Comparison of ENCODE assay signal across 8 cellular contexts in the genomic region with DNA sequence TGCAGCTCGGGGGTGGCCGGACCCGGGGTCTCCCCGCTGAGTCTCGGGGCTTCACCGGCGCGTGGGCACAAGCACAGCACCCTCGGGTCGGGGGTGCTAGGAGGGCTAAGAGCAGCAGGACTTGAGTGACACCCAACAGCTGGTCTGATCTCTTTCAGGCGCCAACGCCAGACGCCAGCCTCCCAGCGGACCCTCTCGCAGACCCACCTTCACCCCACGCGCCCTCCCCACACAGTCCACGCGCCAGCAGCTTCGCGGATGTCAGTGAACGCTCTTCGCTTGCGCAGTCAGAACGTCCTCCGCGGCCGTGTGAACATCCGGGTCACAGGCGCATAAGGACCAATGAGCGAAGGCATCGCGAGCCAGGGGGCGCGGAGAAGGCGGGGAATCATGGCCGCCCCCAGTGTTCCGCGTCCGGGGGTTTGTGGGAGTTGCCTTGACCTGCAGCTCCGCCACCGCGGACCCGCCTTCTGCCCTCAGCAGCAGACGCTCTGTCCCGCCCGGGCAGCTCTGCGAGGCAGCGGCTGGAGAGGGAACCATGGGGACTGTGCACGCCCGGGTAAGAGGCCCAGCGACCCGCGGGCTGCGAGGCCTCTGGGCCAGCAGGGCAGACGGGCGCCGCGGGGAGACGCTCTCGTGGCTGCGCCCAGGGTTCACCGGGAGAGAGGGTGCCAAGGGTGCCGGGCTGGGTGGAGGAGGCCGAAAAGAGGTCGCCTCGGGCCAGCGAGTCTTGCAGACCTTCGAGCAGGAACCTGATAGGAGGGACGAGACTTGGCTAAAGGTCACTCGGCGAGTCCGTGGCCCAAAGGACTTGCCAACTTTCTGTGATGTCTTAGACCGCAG. TPM values are rescaled to one million over a fixed set of nuclear protein-coding genes. Genes with fewer than 3 reads are reported as not detected.
DNase-seq lines count a peak whose midpoint lies in the region; TF ChIP-seq lines count a peak whose summit lies in the region.

SAMM50 (plus strand) TSS at position 403 of the 843 bp plus-strand sequence; CDS start at position 539, 136 bp downstream.

- H3K27me3 ChIP-seq in stomach smooth muscle (ENCODE audit: control insufficient read depth in 1 of 2, insufficient read depth in 2 of 2, low read length in 2 of 2) = no peaks in the 10 kb centered on the region

- H3K4me3 ChIP-seq in fibroblast of villous mesenchyme (ENCODE audit: low read depth, low read length) = peak within 1 kb of the TSS; percentile 94
- peak within 1 kb of the TSS; percentile 97 for H3K4me3 ChIP-seq in stomach smooth muscle (ENCODE audit: low read length in 2 of 2)

- peak within 1 kb of the TSS; percentile 70 for H3K27ac ChIP-seq in stomach smooth muscle (ENCODE audit: low read length)

- no peaks in the 10 kb centered on the region for H3K36me3 Mint-ChIP-seq in neural crest cell (ENCODE audit: low read depth)

- H3K4me3 Mint-ChIP-seq in neural crest cell = peak within 1 kb of the TSS; percentile 98

- no peaks in the 10 kb centered on the region for H3K36me3 ChIP-seq in stomach smooth muscle (ENCODE audit: control insufficient read depth in 2 of 2, insufficient read depth in 2 of 2, low read length in 2 of 2)

- H3K4me1 Mint-ChIP-seq in neural crest cell = peaks cover 31% of the 10 kb centered on the region

- peak within 1 kb of the TSS; percentile 82 to 90 for H3K9ac ChIP-seq in stomach smooth muscle (ENCODE audit: low read length in 2 of 2)

- peaks cover 12% of the 10 kb centered on the region for H3K4me1 ChIP-seq in stomach smooth muscle (ENCODE audit: control insufficient read depth, insufficient read depth, low read length)

- H3K9me3 Mint-ChIP-seq in neural crest cell = no peaks in the 10 kb centered on the region

- DNase-seq in ELF-1 (ENCODE audit: low read depth, low spot score) (peak; percentile 93), H4 (ENCODE audit: low spot score) (peak; percentile 88), LoVo (ENCODE audit: low spot score) (peak; percentile 94), SIG-M5 treated with dmso at 0.1 percent for 504 hours (lab: John Stamatoyannopoulos, UW; ENCODE audit: unreplicated experiment) (peak; percentile 89), activated gamma-delta T cell treated with Interleukin-2 at 50 U/mL for 16 hours (peak; percentile 89), fibroblast of villous mesenchyme (ENCODE audit: low read depth) (peak; percentile 94), neural crest cell (ENCODE audit: low read depth, low spot score) (peak; percentile 84)

- no peaks in the 10 kb centered on the region for H3K9me3 ChIP-seq in stomach smooth muscle (ENCODE audit: control insufficient read depth in 2 of 2, low read length in 2 of 2)

- H3K27me3 Mint-ChIP-seq in neural crest cell (ENCODE audit: low read depth) = no peaks in the 10 kb centered on the region

- TF ChIP-seq CTCF in fibroblast of villous mesenchyme (IDR thresholded peaks at IDR 0.05; ENCODE audit: insufficient read depth, low read depth, low read length) = no peak
- no peak for TF ChIP-seq CTCF in neural crest cell (conservative IDR thresholded peaks at IDR 0.05)

- peak within 1 kb of the TSS; percentile 96 for H3K27ac Mint-ChIP-seq in neural crest cell (ENCODE audit: unreplicated experiment)

RNA-seq across cellular contexts. Expression of gene SAMM50, which starts in this region (rescaled TPM):
- 47.3 and 82.4 TPM in 2 replicates for total RNA-seq in H4 (2014; rRNA removed; shearing (Covaris generic))
- total RNA-seq in fibroblast of villous mesenchyme = 37.6 and 37.7 TPM in 2 replicates
- 54.0 and 54.6 TPM in 2 replicates for total RNA-seq in neural crest cell

Comparison
In these comparisons a context has a peak if more than half of its experiments do, and no peak if none do; other contexts are left out.
1. Peak in every context shown above with its lines: DNase-seq, H3K4me3 ChIP-seq and H3K27ac ChIP-seq.